31 cellular contexts compared by ENCODE assay signal in genomic region chr2:127361929-127362328, GRCh38. TPM values are rescaled to one million over a fixed set of nuclear protein-coding genes. Genes with fewer than 3 reads are reported as not detected.
DNase-seq lines count a peak whose midpoint lies in the region; ATAC-seq, FAIRE-seq and TF ChIP-seq lines count a peak whose summit lies in the region.
"Had no signal": no experiment of that assay in that cellular context is flagged by ENCODE, and none has a peak within 500 bp of the region (broad histone marks: within the 10 kb centered on the region; RNA-seq: fewer than 3 reads in every experiment).

No MANE protein-coding gene starts in this region.

- no peaks in the 10 kb centered on the region for H3K4me1 ChIP-seq in astrocyte (ENCODE audit: insufficient read depth, low read length)

- DNase-seq in NCI-H2171 treated with DMSO at 0.1 percent for 48 hours (lab: John Stamatoyannopoulos, UW), result peak; percentile 18
- DNase-seq in NCI-H2171 (lab: John Stamatoyannopoulos, UW), result no peak
- DNase-seq in astrocyte (ENCODE audit: low read depth), result peak; percentile 21
- peak; percentile 55 for DNase-seq in kidney tubule cell (ENCODE audit: low spot score)
- DNase-seq in NCI-H82 (lab: John Stamatoyannopoulos, UW), result no peak
- DNase-seq in NOMO-1 treated with DMSO at 0.1 percent for 48 hours (lab: John Stamatoyannopoulos, UW; ENCODE audit: unreplicated experiment), result no peak
- DNase-seq in activated CD4-positive, alpha-beta T cell treated with anti-CD3 and anti-CD28 coated beads, Interleukin-2, amount 50 U/mL, for 1 hour, result no peak
- DNase-seq: activated effector memory CD4-positive, alpha-beta T cell treated with anti-CD3 and anti-CD28 coated beads, Interleukin-2, amount 50 U/mL, for 16 hours; activated naive CD8-positive, alpha-beta T cell treated with anti-CD3 and anti-CD28 coated beads, Interleukin-2, amount 50 U/mL, for 24 hours; activated T-cell treated with anti-CD3 and anti-CD28 coated beads for 4 hours; cerebellar nuclear complex; DND-41; glutamatergic neuron; kidney; NCI-H1092; NCI-H187; NCI-H526 treated with DMSO at 0.1 percent for 48 hours; stimulated activated CD4-positive, alpha-beta T cell treated with anti-CD3 and anti-CD28 coated beads, Interleukin-15, amount 100 ng/mL, for 24 hours; stimulated activated naive B cell treated with anti-CD40 and anti-IgM and Interleukin-4, amounts not matched to agents 10 μg/mL and 1 μg/mL and 100 μg/mL, for 72 hours had no signal

- H3K4me1 Mint-ChIP-seq in astrocyte (ENCODE audit: low read depth, unreplicated experiment), result peaks cover 24% of the 10 kb centered on the region

- no peaks in the 10 kb centered on the region for H3K27me3 Mint-ChIP-seq in astrocyte (ENCODE audit: low read depth, unreplicated experiment)
- H3K27me3 Mint-ChIP-seq: activated naive CD8-positive, alpha-beta T cell treated with anti-CD3 and anti-CD28 coated beads, Interleukin-2, amount 50 U/mL, for 24 hours; brain; stimulated activated naive B cell treated with anti-CD40 and anti-IgM and Interleukin-4, amounts not matched to agents 10 μg/mL and 1 μg/mL and 100 μg/mL, for 72 hours had no signal

- peaks cover 76% of the 10 kb centered on the region for H4K20me1 ChIP-seq in astrocyte (ENCODE audit: insufficient read depth, low read length)

- H3K9ac ChIP-seq in astrocyte (ENCODE audit: low read length), result no peak overlapping the region
- H3K9ac ChIP-seq: neural progenitor cell had no signal

- no peak overlapping the region for H3K27ac Mint-ChIP-seq in astrocyte (ENCODE audit: unreplicated experiment)
- H3K27ac Mint-ChIP-seq: activated naive CD8-positive, alpha-beta T cell treated with anti-CD3 and anti-CD28 coated beads, Interleukin-2, amount 50 U/mL, for 24 hours; neural progenitor cell; stimulated activated naive B cell treated with anti-CD40 and anti-IgM and Interleukin-4, amounts not matched to agents 10 μg/mL and 1 μg/mL and 100 μg/mL, for 72 hours; T-helper 1 cell treated with Interleukin-12 subunit alpha and Interleukin-12 subunit beta and Interleukin-4 antibody, amounts not matched to agents 30 μg/mL and 1 μg/mL, for 36 hours had no signal

- H3K27me3 ChIP-seq in astrocyte (ENCODE audit: insufficient read depth, low read length), result no peaks in the 10 kb centered on the region
- H3K27me3 ChIP-seq: neural progenitor cell had no signal

- ATAC-seq in HG02884 (IDR thresholded peaks at IDR 0.05; ENCODE audit: unreplicated experiment), result no peak
- ATAC-seq: activated naive CD8-positive, alpha-beta T cell treated with anti-CD3 and anti-CD28 coated beads, Interleukin-2, amount 50 U/mL, for 24 hours; sciatic nerve; stimulated activated naive B cell treated with anti-CD40 and anti-IgM and Interleukin-4, amounts not matched to agents 10 μg/mL and 1 μg/mL and 100 μg/mL, for 72 hours had no signal

- H3K27ac ChIP-seq in astrocyte (ENCODE audit: low read depth, low read length), result no peak overlapping the region
- H3K27ac ChIP-seq: 22Rv1, neural progenitor cell, RWPE1 had no signal

- no peak overlapping the region for H3K4me3 Mint-ChIP-seq in astrocyte (ENCODE audit: unreplicated experiment)
- H3K4me3 Mint-ChIP-seq: activated naive CD8-positive, alpha-beta T cell treated with anti-CD3 and anti-CD28 coated beads, Interleukin-2, amount 50 U/mL, for 24 hours; brain; CD14-positive monocyte; neural progenitor cell; stimulated activated naive B cell treated with anti-CD40 and anti-IgM and Interleukin-4, amounts not matched to agents 10 μg/mL and 1 μg/mL and 100 μg/mL, for 72 hours; T-helper 1 cell treated with Interleukin-12 subunit alpha and Interleukin-12 subunit beta and Interleukin-4 antibody, amounts not matched to agents 30 μg/mL and 1 μg/mL, for 36 hours had no signal

- H3K9me3 Mint-ChIP-seq in astrocyte (ENCODE audit: unreplicated experiment), result no peaks in the 10 kb centered on the region
- H3K9me3 Mint-ChIP-seq: activated naive CD8-positive, alpha-beta T cell treated with anti-CD3 and anti-CD28 coated beads, Interleukin-2, amount 50 U/mL, for 24 hours; CD14-positive monocyte; stimulated activated naive B cell treated with anti-CD40 and anti-IgM and Interleukin-4, amounts not matched to agents 10 μg/mL and 1 μg/mL and 100 μg/mL, for 72 hours; T-helper 1 cell treated with Interleukin-12 subunit alpha and Interleukin-12 subunit beta and Interleukin-4 antibody, amounts not matched to agents 30 μg/mL and 1 μg/mL, for 36 hours had no signal

- H3K4me2 ChIP-seq in astrocyte (ENCODE audit: low read length), result peak overlapping the region; percentile 1
- H3K4me2 ChIP-seq: neural progenitor cell had no signal

- no peak for FAIRE-seq in astrocyte (lab: Jason Lieb, UNC)
- FAIRE-seq: H1, kidney had no signal

- H3K79me2 ChIP-seq in astrocyte (ENCODE audit: insufficient read depth, low read length), result peaks cover 95% of the 10 kb centered on the region

- TF ChIP-seq CTCF in astrocyte (IDR thresholded peaks at IDR 0.05; ENCODE audit: insufficient read depth, low read depth, low read length), result no peak

- no peak overlapping the region for H2AFZ ChIP-seq in astrocyte (ENCODE audit: low read depth, low read length)
- H2AFZ ChIP-seq: neural progenitor cell had no signal

- no peaks in the 10 kb centered on the region for H3K9me3 ChIP-seq in astrocyte (ENCODE audit: insufficient read depth, low read depth, low read length)

- H3K36me3 Mint-ChIP-seq in astrocyte (ENCODE audit: low read depth, unreplicated experiment), result peaks cover 2% of the 10 kb centered on the region

- no peak overlapping the region for H3K4me3 ChIP-seq in astrocyte (ENCODE audit: insufficient read depth, low read depth, low read length)
- H3K4me3 ChIP-seq: neural progenitor cell had no signal

- H3K36me3 ChIP-seq in astrocyte (ENCODE audit: insufficient read depth, low read length), result no peaks in the 10 kb centered on the region
- H3K36me3 ChIP-seq: neural progenitor cell had no signal

RNA-seq across cellular contexts. Expression of gene MAP3K2, which starts 25.8 kb away (rescaled TPM):
- 62.2 and 71.2 TPM in 2 replicates for total RNA-seq in astrocyte

RNA-seq across cellular contexts. Expression of gene PROC, which starts 56.3 kb away (rescaled TPM):
- total RNA-seq in astrocyte, result 1.0 and 1.5 TPM in 2 replicates
- total RNA-seq: posterior vena cava, sciatic nerve, SK-MEL-5, ureter had no signal

Comparison
In these comparisons a context has a peak if more than half of its experiments do, and no peak if none do; other contexts are left out.
1. DNase-seq: peak in NCI-H2171 treated with DMSO at 0.1 percent for 48 hours (single experiment), astrocyte (single experiment) and kidney tubule cell (single experiment); none in NCI-H2171 (single experiment), NCI-H82 (single experiment), NOMO-1 treated with DMSO at 0.1 percent for 48 hours (single experiment) and activated CD4-positive, alpha-beta T cell treated with anti-CD3 and anti-CD28 coated beads, Interleukin-2, amount 50 U/mL, for 1 hour (single experiment).